In the genomic region with DNA sequence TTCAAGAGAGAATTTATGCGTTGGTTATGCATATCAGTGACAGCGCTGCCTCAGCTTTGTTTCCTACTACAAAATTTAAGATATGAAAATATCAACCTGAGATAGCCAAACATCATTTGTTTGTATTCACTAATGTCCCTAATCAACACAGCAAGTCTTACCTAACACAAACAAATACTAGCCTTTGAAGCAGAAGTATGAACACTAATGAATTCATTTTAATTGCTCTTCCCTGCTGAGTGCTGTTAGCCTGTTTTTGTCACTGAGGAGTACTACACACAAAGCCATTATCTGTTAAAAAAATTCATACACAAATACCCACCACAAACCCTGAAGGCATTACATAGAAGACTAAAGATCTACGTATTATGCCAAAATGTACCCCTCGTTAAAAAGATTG, we compare ENCODE assay signal across 15 cellular contexts.
"Had no signal": no experiment of that assay in that cellular context is flagged by ENCODE, and none has a peak within 500 bp of the region (broad histone marks: within the 10 kb centered on the region; RNA-seq: fewer than 3 reads in every experiment).

No MANE protein-coding gene starts in this region.

- DNase-seq: activated CD4-positive, alpha-beta T cell treated with anti-CD3 and anti-CD28 coated beads for 1 hour; activated CD4-positive, alpha-beta T cell treated with anti-CD3 and anti-CD28 coated beads, Interleukin-2, amount 50 U/mL, for 1 hour; activated CD8-positive, alpha-beta T cell treated with anti-CD3 and anti-CD28 coated beads, Interleukin-2, amount 10 ng/mL, durations not matched to agents 7 days and 5 days; activated gamma-delta T cell treated with Interleukin-2 at 50 U/mL for 16 hours; activated T-cell treated with anti-CD3 and anti-CD28 coated beads, Interleukin-2, amount 50 U/mL, for 1 hour; aorta; heart right ventricle; left lung; naive B cell; nucleus accumbens; right cardiac atrium; stimulated activated CD4-positive, alpha-beta T cell treated with anti-CD3 and anti-CD28 coated beads, Interleukin-4, amount 100 ng/mL, for 4 hours; stimulated activated naive CD8-positive, alpha-beta T cell treated with anti-CD3 and anti-CD28 coated beads, Interleukin-15, Interleukin-2, amounts not matched to agents 100 U/mL and 50 U/mL, for 24 hours; substantia nigra; WERI-Rb-1 had no signal
